ENCODE assay signal across 1 cellular context in the genomic region with DNA sequence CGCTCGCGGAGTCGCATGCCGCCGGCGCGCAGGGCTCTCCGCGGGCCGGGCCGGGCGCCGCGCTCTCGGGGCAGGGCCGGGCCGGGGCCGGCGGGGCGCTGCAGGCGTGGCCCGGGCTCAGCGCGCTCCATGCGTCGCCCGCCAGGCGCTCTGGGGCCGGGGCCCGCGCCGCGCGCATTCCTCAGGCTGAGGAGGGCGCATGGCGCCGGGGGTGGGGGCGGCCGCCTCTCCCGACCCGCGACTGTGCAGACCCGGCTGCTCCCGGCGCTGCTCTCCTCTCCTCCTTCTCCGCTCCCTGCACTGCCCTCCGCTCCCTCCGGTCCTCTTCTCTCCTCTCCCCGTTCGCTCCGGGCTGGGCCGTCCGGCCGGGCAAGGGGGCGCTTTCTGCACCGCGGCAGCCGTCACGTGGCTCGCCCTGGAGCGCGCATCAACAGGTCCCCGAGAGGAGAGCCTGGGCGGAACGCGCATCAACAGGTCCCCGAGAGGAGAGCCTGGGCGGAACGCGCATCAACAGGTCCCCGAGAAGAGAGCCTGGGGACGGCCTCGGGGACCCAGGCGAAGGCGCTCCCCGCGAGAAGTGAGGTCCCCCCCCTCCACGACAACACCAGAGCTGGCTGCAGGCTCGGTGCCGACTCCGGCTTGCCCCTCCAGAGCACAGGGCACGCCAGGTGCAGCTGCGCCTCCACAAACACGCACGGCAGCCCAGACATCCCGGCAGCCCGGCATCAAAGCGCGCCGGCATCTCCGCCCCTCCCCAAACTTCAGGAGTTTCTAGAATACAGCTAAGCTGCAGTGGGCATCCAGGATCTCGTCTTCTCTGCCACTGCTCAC.
TF ChIP-seq lines count a peak whose summit lies in the region.

No MANE protein-coding gene starts in this region.

TF ChIP-seq in HepG2, 621 proteins besides CTCF, POLR2A, EP300 and RAD21 (continued from another document and continues in another):
- TF ChIP-seq THAP9 (CRISPR knock-in tag; IDR thresholded peaks at IDR 0.05; ENCODE audit: borderline replicate concordance) (no peak), RBM22 (optimal IDR thresholded peaks at IDR 0.05; ENCODE audit: low read length) (no peak), ZNF777 (CRISPR knock-in tag; IDR thresholded peaks at IDR 0.05) (no peak), XRCC5 (optimal IDR thresholded peaks at IDR 0.05; ENCODE audit: low read length) (no peak), SATB2 (CRISPR knock-in tag; IDR thresholded peaks at IDR 0.05) (no peak), ZNF431 (CRISPR knock-in tag; IDR thresholded peaks at IDR 0.05; ENCODE audit: borderline replicate concordance, low read depth) (no peak), SIN3B (IDR thresholded peaks at IDR 0.05; ENCODE audit: low read length) (no peak), ZBTB25 (CRISPR knock-in tag; IDR thresholded peaks at IDR 0.05) (peak; percentile 47; the same call in 1 of the 2 replicates), CHD4 (IDR thresholded peaks at IDR 0.05; ENCODE audit: borderline replicate concordance, low read length) (no peak), ZNF567 (CRISPR knock-in tag; IDR thresholded peaks at IDR 0.05; ENCODE audit: borderline replicate concordance) (no peak), ZNF549 (CRISPR knock-in tag; IDR thresholded peaks at IDR 0.05) (no peak), SRY (CRISPR knock-in tag; IDR thresholded peaks at IDR 0.05) (peak; percentile 42; the same call in 1 of the 2 replicates), SNAPC2 (CRISPR knock-in tag; IDR thresholded peaks at IDR 0.05) (no peak), MTERF4 (CRISPR knock-in tag; IDR thresholded peaks at IDR 0.05) (no peak), ATF6 (CRISPR knock-in tag; conservative IDR thresholded peaks at IDR 0.05) (no peak), NAIF1 (CRISPR knock-in tag; IDR thresholded peaks at IDR 0.05; ENCODE audit: borderline replicate concordance) (no peak), ZNF790 (CRISPR knock-in tag; IDR thresholded peaks at IDR 0.05; ENCODE audit: borderline replicate concordance) (no peak), HMG20B (CRISPR knock-in tag; conservative IDR thresholded peaks at IDR 0.05) (no peak), MXI1 (IDR thresholded peaks at IDR 0.05; ENCODE audit: borderline replicate concordance, low read depth, low read length) (no peak), GPN1 (CRISPR knock-in tag; IDR thresholded peaks at IDR 0.05; ENCODE audit: borderline replicate concordance) (no peak), TEAD2 (CRISPR knock-in tag; IDR thresholded peaks at IDR 0.05) (no peak), ZNF30 (CRISPR knock-in tag; IDR thresholded peaks at IDR 0.05) (no peak), TEAD3 (CRISPR knock-in tag; optimal IDR thresholded peaks at IDR 0.05; ENCODE audit: borderline replicate concordance) (no peak), STAT6 (CRISPR knock-in tag; IDR thresholded peaks at IDR 0.05; ENCODE audit: borderline replicate concordance) (no peak), NR2C2 (CRISPR knock-in tag; IDR thresholded peaks at IDR 0.05; ENCODE audit: borderline replicate concordance) (no peak), KMT2B (CRISPR knock-in tag; IDR thresholded peaks at IDR 0.05) (peak; percentile 45; the same call in 1 of the 2 replicates), MTA1 (CRISPR knock-in tag; IDR thresholded peaks at IDR 0.05; ENCODE audit: borderline replicate concordance) (peak; percentile 61; the same call in 1 of the 2 replicates), ZNF614 (CRISPR knock-in tag; IDR thresholded peaks at IDR 0.05; ENCODE audit: borderline replicate concordance) (no peak), E2F5 (CRISPR knock-in tag; conservative IDR thresholded peaks at IDR 0.05) (no peak), ZFYVE20 (CRISPR knock-in tag; IDR thresholded peaks at IDR 0.05; ENCODE audit: borderline replicate concordance, low read depth) (no peak), ZMYM3 (CRISPR knock-in tag; IDR thresholded peaks at IDR 0.05) (no peak), MIER2 (CRISPR knock-in tag; IDR thresholded peaks at IDR 0.05) (no peak)
- TF ChIP-seq, protein P1, sequence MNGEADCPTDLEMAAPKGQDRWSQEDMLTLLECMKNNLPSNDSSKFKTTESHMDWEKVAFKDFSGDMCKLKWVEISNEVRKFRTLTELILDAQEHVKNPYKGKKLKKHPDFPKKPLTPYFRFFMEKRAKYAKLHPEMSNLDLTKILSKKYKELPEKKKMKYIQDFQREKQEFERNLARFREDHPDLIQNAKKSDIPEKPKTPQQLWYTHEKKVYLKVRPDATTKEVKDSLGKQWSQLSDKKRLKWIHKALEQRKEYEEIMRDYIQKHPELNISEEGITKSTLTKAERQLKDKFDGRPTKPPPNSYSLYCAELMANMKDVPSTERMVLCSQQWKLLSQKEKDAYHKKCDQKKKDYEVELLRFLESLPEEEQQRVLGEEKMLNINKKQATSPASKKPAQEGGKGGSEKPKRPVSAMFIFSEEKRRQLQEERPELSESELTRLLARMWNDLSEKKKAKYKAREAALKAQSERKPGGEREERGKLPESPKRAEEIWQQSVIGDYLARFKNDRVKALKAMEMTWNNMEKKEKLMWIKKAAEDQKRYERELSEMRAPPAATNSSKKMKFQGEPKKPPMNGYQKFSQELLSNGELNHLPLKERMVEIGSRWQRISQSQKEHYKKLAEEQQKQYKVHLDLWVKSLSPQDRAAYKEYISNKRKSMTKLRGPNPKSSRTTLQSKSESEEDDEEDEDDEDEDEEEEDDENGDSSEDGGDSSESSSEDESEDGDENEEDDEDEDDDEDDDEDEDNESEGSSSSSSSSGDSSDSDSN (CRISPR knock-in tag; IDR thresholded peaks at IDR 0.05) = peak; percentile 79
- TF ChIP-seq, protein P2, sequence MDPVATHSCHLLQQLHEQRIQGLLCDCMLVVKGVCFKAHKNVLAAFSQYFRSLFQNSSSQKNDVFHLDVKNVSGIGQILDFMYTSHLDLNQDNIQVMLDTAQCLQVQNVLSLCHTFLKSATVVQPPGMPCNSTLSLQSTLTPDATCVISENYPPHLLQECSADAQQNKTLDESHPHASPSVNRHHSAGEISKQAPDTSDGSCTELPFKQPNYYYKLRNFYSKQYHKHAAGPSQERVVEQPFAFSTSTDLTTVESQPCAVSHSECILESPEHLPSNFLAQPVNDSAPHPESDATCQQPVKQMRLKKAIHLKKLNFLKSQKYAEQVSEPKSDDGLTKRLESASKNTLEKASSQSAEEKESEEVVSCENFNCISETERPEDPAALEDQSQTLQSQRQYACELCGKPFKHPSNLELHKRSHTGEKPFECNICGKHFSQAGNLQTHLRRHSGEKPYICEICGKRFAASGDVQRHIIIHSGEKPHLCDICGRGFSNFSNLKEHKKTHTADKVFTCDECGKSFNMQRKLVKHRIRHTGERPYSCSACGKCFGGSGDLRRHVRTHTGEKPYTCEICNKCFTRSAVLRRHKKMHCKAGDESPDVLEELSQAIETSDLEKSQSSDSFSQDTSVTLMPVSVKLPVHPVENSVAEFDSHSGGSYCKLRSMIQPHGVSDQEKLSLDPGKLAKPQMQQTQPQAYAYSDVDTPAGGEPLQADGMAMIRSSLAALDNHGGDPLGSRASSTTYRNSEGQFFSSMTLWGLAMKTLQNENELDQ (CRISPR knock-in tag; IDR thresholded peaks at IDR 0.05; ENCODE audit: borderline replicate concordance) = no peak
- TF ChIP-seq, protein P3, sequence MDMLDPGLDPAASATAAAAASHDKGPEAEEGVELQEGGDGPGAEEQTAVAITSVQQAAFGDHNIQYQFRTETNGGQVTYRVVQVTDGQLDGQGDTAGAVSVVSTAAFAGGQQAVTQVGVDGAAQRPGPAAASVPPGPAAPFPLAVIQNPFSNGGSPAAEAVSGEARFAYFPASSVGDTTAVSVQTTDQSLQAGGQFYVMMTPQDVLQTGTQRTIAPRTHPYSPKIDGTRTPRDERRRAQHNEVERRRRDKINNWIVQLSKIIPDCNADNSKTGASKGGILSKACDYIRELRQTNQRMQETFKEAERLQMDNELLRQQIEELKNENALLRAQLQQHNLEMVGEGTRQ (IDR thresholded peaks at IDR 0.05; ENCODE audit: low read depth, low read length) = no peak
- TF ChIP-seq, protein P3 (CRISPR knock-in tag; IDR thresholded peaks at IDR 0.05; ENCODE audit: borderline replicate concordance) = peak; percentile 79; the same call in 1 of the 2 replicates
- TF ChIP-seq, protein P4, sequence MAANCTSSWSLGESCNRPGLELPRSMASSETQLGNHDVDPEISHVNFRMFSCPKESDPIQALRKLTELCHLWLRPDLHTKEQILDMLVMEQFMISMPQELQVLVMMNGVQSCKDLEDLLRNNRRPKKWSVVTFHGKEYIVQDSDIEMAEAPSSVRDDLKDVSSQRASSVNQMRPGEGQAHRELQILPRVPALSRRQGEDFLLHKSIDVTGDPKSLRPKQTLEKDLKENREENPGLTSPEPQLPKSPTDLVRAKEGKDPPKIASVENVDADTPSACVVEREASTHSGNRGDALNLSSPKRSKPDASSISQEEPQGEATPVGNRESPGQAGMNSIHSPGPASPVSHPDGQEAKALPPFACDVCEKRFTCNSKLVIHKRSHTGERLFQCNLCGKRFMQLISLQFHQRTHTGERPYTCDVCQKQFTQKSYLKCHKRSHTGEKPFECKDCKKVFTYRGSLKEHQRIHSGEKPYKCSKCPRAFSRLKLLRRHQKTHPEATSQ (CRISPR knock-in tag; IDR thresholded peaks at IDR 0.05; ENCODE audit: borderline replicate concordance) = no peak
